Comparison of ENCODE assay signal across 14 cellular contexts in the genomic region with DNA sequence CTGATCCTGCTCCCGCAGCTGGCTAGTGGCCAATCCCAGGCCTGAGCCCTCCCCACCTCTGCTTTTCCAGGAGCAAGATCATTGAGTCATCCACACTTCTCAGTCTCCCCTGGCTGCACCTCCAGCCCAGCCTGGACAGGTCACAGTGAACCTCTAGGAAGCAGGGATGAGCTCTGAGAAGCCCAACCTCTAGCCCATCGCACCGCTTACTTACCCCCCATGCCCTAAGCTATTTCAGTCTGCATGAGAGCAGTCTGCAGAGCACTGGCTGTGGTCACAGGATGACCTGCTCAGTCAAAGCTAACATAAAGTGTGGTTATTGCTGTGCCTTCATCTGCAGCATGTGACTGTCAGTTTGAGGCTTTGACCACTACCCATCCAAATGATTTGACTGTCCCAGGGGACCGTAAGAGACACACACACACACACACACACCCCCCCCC.
DNase-seq lines count a peak whose midpoint lies in the region; ATAC-seq and TF ChIP-seq lines count a peak whose summit lies in the region.
"Had no signal": no experiment of that assay in that cellular context is flagged by ENCODE, and none has a peak within 500 bp of the region (broad histone marks: within the 10 kb centered on the region; RNA-seq: fewer than 3 reads in every experiment).

No MANE protein-coding gene starts in this region.

- DNase-seq in GM13977 (ENCODE audit: low spot score): peak; percentile 48
- no peak for DNase-seq in Panc1 (ENCODE audit: low read depth, low spot score)
- DNase-seq in myocyte (ENCODE audit: low read depth): peak; percentile 55
- no peak for DNase-seq in activated naive CD8-positive, alpha-beta T cell treated with anti-CD3 and anti-CD28 coated beads, Interleukin-2, amount 50 U/mL, for 24 hours
- no peak for DNase-seq in NCI-H2081 (lab: John Stamatoyannopoulos, UW)
- DNase-seq in CD4-positive, alpha-beta T cell: no peak
- DNase-seq: hippocampal formation, NCI-H2171, T-helper 1 cell had no signal

- H3K27me3 Mint-ChIP-seq in activated T-helper 17 cell treated with anti-CD3 and anti-CD28 coated beads, Interleukin-2, amount 50 U/mL, for 72 hours: no peaks in the 10 kb centered on the region
- no peaks in the 10 kb centered on the region for H3K27me3 Mint-ChIP-seq in activated naive CD8-positive, alpha-beta T cell treated with anti-CD3 and anti-CD28 coated beads, Interleukin-2, amount 50 U/mL, for 24 hours
- H3K27me3 Mint-ChIP-seq in CD4-positive, alpha-beta T cell: no peaks in the 10 kb centered on the region

- H3K27ac Mint-ChIP-seq in activated T-helper 17 cell treated with anti-CD3 and anti-CD28 coated beads, Interleukin-2, amount 50 U/mL, for 72 hours: no peak overlapping the region
- no peak overlapping the region for H3K27ac Mint-ChIP-seq in activated naive CD8-positive, alpha-beta T cell treated with anti-CD3 and anti-CD28 coated beads, Interleukin-2, amount 50 U/mL, for 24 hours
- H3K27ac Mint-ChIP-seq in CD4-positive, alpha-beta T cell: no peak overlapping the region

- no peaks in the 10 kb centered on the region for H3K27me3 ChIP-seq in Panc1 (ENCODE audit: control insufficient read depth, insufficient read depth, low read length)
- H3K27me3 ChIP-seq in CD4-positive, alpha-beta T cell (ENCODE audit: control insufficient read depth, insufficient read depth, low read length): no peaks in the 10 kb centered on the region
- H3K27me3 ChIP-seq: cardiac muscle cell had no signal

- no TSS peak for BruUV-seq in Panc1 (replicated peaks; lab: Mats Ljungman, UMichigan)

- ATAC-seq in Panc1: 0 out of 2 replicates have a peak, but pooled peaks have one; percentile 10
- ATAC-seq in activated T-helper 17 cell treated with anti-CD3 and anti-CD28 coated beads, Interleukin-2, amount 50 U/mL, for 72 hours (replicated peaks): no peak
- no peak for ATAC-seq in activated naive CD8-positive, alpha-beta T cell treated with anti-CD3 and anti-CD28 coated beads, Interleukin-2, amount 50 U/mL, for 24 hours
- ATAC-seq in CD4-positive, alpha-beta T cell (ENCODE audit: poor library complexity): no peak

- H3K4me3 Mint-ChIP-seq in activated T-helper 17 cell treated with anti-CD3 and anti-CD28 coated beads, Interleukin-2, amount 50 U/mL, for 72 hours: no peak overlapping the region
- H3K4me3 Mint-ChIP-seq in activated naive CD8-positive, alpha-beta T cell treated with anti-CD3 and anti-CD28 coated beads, Interleukin-2, amount 50 U/mL, for 24 hours: no peak overlapping the region
- no peak overlapping the region for H3K4me3 Mint-ChIP-seq in CD4-positive, alpha-beta T cell

- in situ Hi-C loops in GM13977 (cut with MboI; ENCODE audit: low pct_unique_long_range_greater_than_20kb, low sequenced_read_pairs, unreplicated experiment): no loop called here
- in situ Hi-C loops in Panc1 (cut with HindIII; ENCODE audit: low pct_unique_long_range_greater_than_20kb, low sequenced_read_pairs): no loop called here

- no peaks in the 10 kb centered on the region for H3K36me3 Mint-ChIP-seq in activated T-helper 17 cell treated with anti-CD3 and anti-CD28 coated beads, Interleukin-2, amount 50 U/mL, for 72 hours (ENCODE audit: low read depth)
- no peaks in the 10 kb centered on the region for H3K36me3 Mint-ChIP-seq in activated naive CD8-positive, alpha-beta T cell treated with anti-CD3 and anti-CD28 coated beads, Interleukin-2, amount 50 U/mL, for 24 hours (ENCODE audit: low read depth)
- H3K36me3 Mint-ChIP-seq in CD4-positive, alpha-beta T cell (ENCODE audit: low read depth): no peaks in the 10 kb centered on the region

- H3K9me3 ChIP-seq in HEK293 (ENCODE audit: control insufficient read depth, insufficient read depth, low read depth, low read length) (no peaks in the 10 kb centered on the region), Panc1 (ENCODE audit: control insufficient read depth, insufficient read depth, low read depth, low read length) (no peaks in the 10 kb centered on the region)
- H3K9me3 ChIP-seq in CD4-positive, alpha-beta T cell (ENCODE audit: control insufficient read depth, low read length): no peaks in the 10 kb centered on the region

- TF ChIP-seq CTCF in GM13977 (IDR thresholded peaks at IDR 0.05; ENCODE audit: extremely low read depth, insufficient read depth, missing control alignments): no peak
- no peak for TF ChIP-seq CTCF in HEK293 (tag by site-specific recombination; IDR thresholded peaks at IDR 0.05)
- TF ChIP-seq CTCF in Panc1 (IDR thresholded peaks at IDR 0.05): no peak
- TF ChIP-seq CTCF in CD4-positive, alpha-beta T cell (IDR thresholded peaks at IDR 0.05): no peak

- intact Hi-C loops in Panc1 (cut with micrococcal nuclease; ENCODE audit: unreplicated experiment): no loop called here
- intact Hi-C loops in CD4-positive, alpha-beta T cell (cut with DNase I, micrococcal nuclease): loop anchor here in 1 of 2 experiments (5.0 kb wide), 1 partner anchor 430 kb away; no protein-coding TSS in a partner anchor

- no peaks in the 10 kb centered on the region for H3K9me3 Mint-ChIP-seq in activated T-helper 17 cell treated with anti-CD3 and anti-CD28 coated beads, Interleukin-2, amount 50 U/mL, for 72 hours
- H3K9me3 Mint-ChIP-seq in activated naive CD8-positive, alpha-beta T cell treated with anti-CD3 and anti-CD28 coated beads, Interleukin-2, amount 50 U/mL, for 24 hours: no peaks in the 10 kb centered on the region
- no peaks in the 10 kb centered on the region for H3K9me3 Mint-ChIP-seq in CD4-positive, alpha-beta T cell

- H3K4me1 ChIP-seq in HEK293 (ENCODE audit: control insufficient read depth, insufficient read depth, low read length): no peaks in the 10 kb centered on the region
- H3K4me1 ChIP-seq in Panc1 (ENCODE audit: control insufficient read depth, insufficient read depth, low read length): peaks cover 5% of the 10 kb centered on the region; the same call in 1 of the 2 replicates
- H3K4me1 ChIP-seq: parathyroid adenoma had no signal

- H3K4me3 ChIP-seq in HEK293 (ENCODE audit: low read depth, low read length) (no peak overlapping the region), Panc1 (ENCODE audit: low read depth in 2 of 2, low read length in 2 of 2) (no peak overlapping the region)
- H3K4me3 ChIP-seq: cardiac muscle cell had no signal

- H3K27ac ChIP-seq in HEK293 (ENCODE audit: extremely low read depth, low read depth, low read length): no peak overlapping the region
- H3K27ac ChIP-seq in Panc1 (ENCODE audit: low read length): no peak overlapping the region
- H3K27ac ChIP-seq in CD4-positive, alpha-beta T cell (ENCODE audit: low read depth, low read length): no peak overlapping the region
- H3K27ac ChIP-seq: C4-2B, cardiac muscle cell, parathyroid adenoma had no signal

- H3K36me3 ChIP-seq in HEK293 (ENCODE audit: control insufficient read depth in 2 of 2, insufficient read depth in 1 of 2, low read length in 2 of 2) (no peaks in the 10 kb centered on the region), Panc1 (ENCODE audit: control insufficient read depth, insufficient read depth, low read length) (no peaks in the 10 kb centered on the region)
- H3K36me3 ChIP-seq: cardiac muscle cell had no signal

- H3K4me1 Mint-ChIP-seq in activated T-helper 17 cell treated with anti-CD3 and anti-CD28 coated beads, Interleukin-2, amount 50 U/mL, for 72 hours: no peaks in the 10 kb centered on the region
- no peaks in the 10 kb centered on the region for H3K4me1 Mint-ChIP-seq in activated naive CD8-positive, alpha-beta T cell treated with anti-CD3 and anti-CD28 coated beads, Interleukin-2, amount 50 U/mL, for 24 hours
- no peaks in the 10 kb centered on the region for H3K4me1 Mint-ChIP-seq in CD4-positive, alpha-beta T cell (ENCODE audit: low read depth)

- POLR2A ChIA-PET in HEK293 (lab: Yijun Ruan, JAX): interaction anchor here (1.4 kb wide), 1 partner anchor 171 kb away, joined by 3 read pairs; no protein-coding TSS in a partner anchor
- POLR2A ChIA-PET in Panc1 (lab: Charles Lee): interaction anchor here (0.7 kb wide), 1 partner anchor 170 kb away, joined by 6 read pairs; no protein-coding TSS in a partner anchor
- POLR2A ChIA-PET in CD4-positive, alpha-beta T cell (lab: Charles Lee): no interaction called here

- CTCF ChIA-PET in HEK293 (lab: Yijun Ruan, JAX): interaction anchor here (0.7 to 8.0 kb wide), 10 partner anchors 11 to 1312 kb away, joined by 3 to 166 read pairs (median 4); no protein-coding TSS in a partner anchor
- CTCF ChIA-PET in Panc1 (lab: Charles Lee): interaction anchor here (0.6 to 2.7 kb wide), 4 partner anchors 14 to 172 kb away, joined by 3 to 10 read pairs (median 4); no protein-coding TSS in a partner anchor
- CTCF ChIA-PET in CD4-positive, alpha-beta T cell (lab: Charles Lee): no interaction called here

TF ChIP-seq in HEK293, 187 proteins besides CTCF, POLR2A, EP300 and RAD21:
- TF ChIP-seq, protein P1, sequence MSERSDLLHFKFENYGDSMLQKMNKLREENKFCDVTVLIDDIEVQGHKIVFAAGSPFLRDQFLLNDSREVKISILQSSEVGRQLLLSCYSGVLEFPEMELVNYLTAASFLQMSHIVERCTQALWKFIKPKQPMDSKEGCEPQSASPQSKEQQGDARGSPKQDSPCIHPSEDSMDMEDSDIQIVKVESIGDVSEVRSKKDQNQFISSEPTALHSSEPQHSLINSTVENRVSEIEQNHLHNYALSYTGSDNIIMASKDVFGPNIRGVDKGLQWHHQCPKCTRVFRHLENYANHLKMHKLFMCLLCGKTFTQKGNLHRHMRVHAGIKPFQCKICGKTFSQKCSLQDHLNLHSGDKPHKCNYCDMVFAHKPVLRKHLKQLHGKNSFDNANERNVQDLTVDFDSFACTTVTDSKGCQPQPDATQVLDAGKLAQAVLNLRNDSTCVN (tag by site-specific recombination; optimal IDR thresholded peaks at IDR 0.05): no peak
- TF ChIP-seq, protein P2, sequence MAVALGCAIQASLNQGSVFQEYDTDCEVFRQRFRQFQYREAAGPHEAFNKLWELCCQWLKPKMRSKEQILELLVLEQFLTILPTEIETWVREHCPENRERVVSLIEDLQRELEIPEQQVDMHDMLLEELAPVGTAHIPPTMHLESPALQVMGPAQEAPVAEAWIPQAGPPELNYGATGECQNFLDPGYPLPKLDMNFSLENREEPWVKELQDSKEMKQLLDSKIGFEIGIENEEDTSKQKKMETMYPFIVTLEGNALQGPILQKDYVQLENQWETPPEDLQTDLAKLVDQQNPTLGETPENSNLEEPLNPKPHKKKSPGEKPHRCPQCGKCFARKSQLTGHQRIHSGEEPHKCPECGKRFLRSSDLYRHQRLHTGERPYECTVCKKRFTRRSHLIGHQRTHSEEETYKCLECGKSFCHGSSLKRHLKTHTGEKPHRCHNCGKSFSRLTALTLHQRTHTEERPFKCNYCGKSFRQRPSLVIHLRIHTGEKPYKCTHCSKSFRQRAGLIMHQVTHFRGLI (tag by site-specific recombination; IDR thresholded peaks at IDR 0.05): 0 out of 2 replicates have a peak, but pooled peaks have one; percentile 51
- no peak for TF ChIP-seq ZNF214 (tag by site-specific recombination; IDR thresholded peaks at IDR 0.05; ENCODE audit: borderline replicate concordance)

Comparison
In these comparisons a context has a peak if more than half of its experiments do, and no peak if none do; other contexts are left out.
1. DNase-seq: peak in GM13977 (single experiment) and myocyte (single experiment); none in Panc1 (single experiment), activated naive CD8-positive, alpha-beta T cell treated with anti-CD3 and anti-CD28 coated beads, Interleukin-2, amount 50 U/mL, for 24 hours (single experiment), NCI-H2081 (0 of 2) and CD4-positive, alpha-beta T cell (0 of 10).